17 cellular contexts compared by ENCODE assay signal in the genomic region with DNA sequence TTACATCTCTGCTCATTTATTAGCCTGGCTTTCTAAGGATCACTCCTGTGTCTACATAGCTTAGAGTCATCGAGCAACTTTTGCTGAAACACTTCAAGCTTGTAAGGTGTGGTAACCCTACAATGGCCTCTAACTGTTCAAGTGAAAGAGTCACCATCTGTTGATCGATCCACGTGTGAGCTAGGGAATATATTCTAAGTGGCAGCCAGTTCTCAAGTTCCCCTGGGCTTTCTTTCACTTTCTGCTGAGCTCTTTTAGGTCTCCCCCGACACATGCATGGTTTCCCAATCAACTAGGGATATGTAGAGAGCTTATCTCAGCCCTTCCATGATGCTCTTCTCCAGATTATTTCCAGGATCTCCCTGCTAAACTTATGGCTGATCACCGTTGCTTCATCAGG.
DNase-seq lines count a peak whose midpoint lies in the region; ATAC-seq lines count a peak whose summit lies in the region.
"Had no signal": no experiment of that assay in that cellular context is flagged by ENCODE, and none has a peak within 500 bp of the region (broad histone marks: within the 10 kb centered on the region; RNA-seq: fewer than 3 reads in every experiment).

No MANE protein-coding gene starts in this region.

- H3K4me3 Mint-ChIP-seq in stimulated activated naive CD8-positive, alpha-beta T cell treated with anti-CD3 and anti-CD28 coated beads, Interleukin-15, Interleukin-2, amounts not matched to agents 100 ng/mL and 50 ng/mL, for 24 hours, result peak overlapping the region; percentile 28
- no peak overlapping the region for H3K4me3 Mint-ChIP-seq in dendritic cell treated with granulocyte-macrophage colony-stimulating factor and Interleukin-4, amounts not matched to agents 40 ng/mL and 50 ng/mL, for 4 days
- H3K4me3 Mint-ChIP-seq in stimulated activated naive CD8-positive, alpha-beta T cell treated with anti-CD3 and anti-CD28 coated beads, Interleukin-15, amount 100 ng/mL, for 72 hours, result peak overlapping the region; percentile 17 to 70

- H3K27me3 Mint-ChIP-seq in stimulated activated naive CD8-positive, alpha-beta T cell treated with anti-CD3 and anti-CD28 coated beads, Interleukin-15, Interleukin-2, amounts not matched to agents 100 ng/mL and 50 ng/mL, for 24 hours, result no peaks in the 10 kb centered on the region
- H3K27me3 Mint-ChIP-seq in dendritic cell treated with granulocyte-macrophage colony-stimulating factor and Interleukin-4, amounts not matched to agents 40 ng/mL and 50 ng/mL, for 4 days, result no peaks in the 10 kb centered on the region
- no peaks in the 10 kb centered on the region for H3K27me3 Mint-ChIP-seq in stimulated activated naive CD8-positive, alpha-beta T cell treated with anti-CD3 and anti-CD28 coated beads, Interleukin-15, amount 100 ng/mL, for 72 hours

- DNase-seq in stimulated activated naive CD8-positive, alpha-beta T cell treated with anti-CD3 and anti-CD28 coated beads, Interleukin-15, Interleukin-2, amounts not matched to agents 100 U/mL and 50 U/mL, for 24 hours, result no peak
- DNase-seq in NCI-H524 (lab: John Stamatoyannopoulos, UW) (peak; percentile 59 to 78), globus pallidus (ENCODE audit: low spot score) (no peak)
- no peak for DNase-seq in stimulated activated naive CD8-positive, alpha-beta T cell treated with anti-CD3 and anti-CD28 coated beads, Interleukin-15, amount 100 ng/mL, for 72 hours
- DNase-seq: activated CD4-positive, alpha-beta T cell treated with anti-CD3 and anti-CD28 coated beads, Interleukin-2, amount 50 U/mL, for 48 hours; AML-193; Kasumi-1; NCI-H1436; NCI-H2227 treated with DMSO at 0.1 percent for 48 hours; pancreas; sigmoid colon; stimulated activated naive CD4-positive, alpha-beta T cell; upper lobe of left lung had no signal

- no peak for ATAC-seq in stimulated activated naive CD8-positive, alpha-beta T cell treated with anti-CD3 and anti-CD28 coated beads, Interleukin-15, Interleukin-2, amounts not matched to agents 100 U/mL and 50 U/mL, for 24 hours
- ATAC-seq in stimulated activated naive CD8-positive, alpha-beta T cell treated with anti-CD3 and anti-CD28 coated beads, Interleukin-15, amount 100 ng/mL, for 72 hours, result peak; percentile 30
- ATAC-seq in HG03139 (IDR thresholded peaks at IDR 0.05; ENCODE audit: unreplicated experiment) (no peak), HG03460 (IDR thresholded peaks at IDR 0.05; ENCODE audit: unreplicated experiment) (no peak)

- H3K9me3 Mint-ChIP-seq in stimulated activated naive CD8-positive, alpha-beta T cell treated with anti-CD3 and anti-CD28 coated beads, Interleukin-15, Interleukin-2, amounts not matched to agents 100 ng/mL and 50 ng/mL, for 24 hours, result peaks cover 14% of the 10 kb centered on the region
- H3K9me3 Mint-ChIP-seq in dendritic cell treated with granulocyte-macrophage colony-stimulating factor and Interleukin-4, amounts not matched to agents 40 ng/mL and 50 ng/mL, for 4 days, result peaks cover 28% of the 10 kb centered on the region
- H3K9me3 Mint-ChIP-seq in stimulated activated naive CD8-positive, alpha-beta T cell treated with anti-CD3 and anti-CD28 coated beads, Interleukin-15, amount 100 ng/mL, for 72 hours, result peaks cover 11 to 46% of the 10 kb centered on the region in 2 donors

- H3K4me1 Mint-ChIP-seq in stimulated activated naive CD8-positive, alpha-beta T cell treated with anti-CD3 and anti-CD28 coated beads, Interleukin-15, Interleukin-2, amounts not matched to agents 100 ng/mL and 50 ng/mL, for 24 hours (ENCODE audit: low read depth), result peaks cover 97% of the 10 kb centered on the region
- peaks cover 48% of the 10 kb centered on the region for H3K4me1 Mint-ChIP-seq in dendritic cell treated with granulocyte-macrophage colony-stimulating factor and Interleukin-4, amounts not matched to agents 40 ng/mL and 50 ng/mL, for 4 days (ENCODE audit: low read depth)
- H3K4me1 Mint-ChIP-seq in stimulated activated naive CD8-positive, alpha-beta T cell treated with anti-CD3 and anti-CD28 coated beads, Interleukin-15, amount 100 ng/mL, for 72 hours, result peaks cover 79% of the 10 kb centered on the region

- H3K27ac Mint-ChIP-seq in stimulated activated naive CD8-positive, alpha-beta T cell treated with anti-CD3 and anti-CD28 coated beads, Interleukin-15, Interleukin-2, amounts not matched to agents 100 ng/mL and 50 ng/mL, for 24 hours, result peak overlapping the region; percentile 49
- peak overlapping the region; percentile 12 for H3K27ac Mint-ChIP-seq in dendritic cell treated with granulocyte-macrophage colony-stimulating factor and Interleukin-4, amounts not matched to agents 40 ng/mL and 50 ng/mL, for 4 days
- peak overlapping the region; percentile 23 to 82 for H3K27ac Mint-ChIP-seq in stimulated activated naive CD8-positive, alpha-beta T cell treated with anti-CD3 and anti-CD28 coated beads, Interleukin-15, amount 100 ng/mL, for 72 hours

- intact Hi-C loops in dendritic cell treated with granulocyte-macrophage colony-stimulating factor and Interleukin-4, amounts not matched to agents 40 ng/mL and 50 ng/mL, for 4 days (cut with micrococcal nuclease), result no loop called here

- peaks cover 56% of the 10 kb centered on the region for H3K36me3 Mint-ChIP-seq in stimulated activated naive CD8-positive, alpha-beta T cell treated with anti-CD3 and anti-CD28 coated beads, Interleukin-15, Interleukin-2, amounts not matched to agents 100 ng/mL and 50 ng/mL, for 24 hours (ENCODE audit: low read depth)
- peaks cover 98% of the 10 kb centered on the region for H3K36me3 Mint-ChIP-seq in dendritic cell treated with granulocyte-macrophage colony-stimulating factor and Interleukin-4, amounts not matched to agents 40 ng/mL and 50 ng/mL, for 4 days (ENCODE audit: low read depth)

Comparison
In these comparisons a context has a peak if more than half of its experiments do, and no peak if none do; other contexts are left out.
1. DNase-seq: peak in NCI-H524 (2 of 2); none in stimulated activated naive CD8-positive, alpha-beta T cell treated with anti-CD3 and anti-CD28 coated beads, Interleukin-15, Interleukin-2, amounts not matched to agents 100 U/mL and 50 U/mL, for 24 hours (single experiment), stimulated activated naive CD8-positive, alpha-beta T cell treated with anti-CD3 and anti-CD28 coated beads, Interleukin-15, amount 100 ng/mL, for 72 hours (0 of 2) and globus pallidus (single experiment).
2. Peak in every context shown above with its lines, with median percentiles within 50 percentile points of each other: H3K27ac Mint-ChIP-seq.